In the genomic region with DNA sequence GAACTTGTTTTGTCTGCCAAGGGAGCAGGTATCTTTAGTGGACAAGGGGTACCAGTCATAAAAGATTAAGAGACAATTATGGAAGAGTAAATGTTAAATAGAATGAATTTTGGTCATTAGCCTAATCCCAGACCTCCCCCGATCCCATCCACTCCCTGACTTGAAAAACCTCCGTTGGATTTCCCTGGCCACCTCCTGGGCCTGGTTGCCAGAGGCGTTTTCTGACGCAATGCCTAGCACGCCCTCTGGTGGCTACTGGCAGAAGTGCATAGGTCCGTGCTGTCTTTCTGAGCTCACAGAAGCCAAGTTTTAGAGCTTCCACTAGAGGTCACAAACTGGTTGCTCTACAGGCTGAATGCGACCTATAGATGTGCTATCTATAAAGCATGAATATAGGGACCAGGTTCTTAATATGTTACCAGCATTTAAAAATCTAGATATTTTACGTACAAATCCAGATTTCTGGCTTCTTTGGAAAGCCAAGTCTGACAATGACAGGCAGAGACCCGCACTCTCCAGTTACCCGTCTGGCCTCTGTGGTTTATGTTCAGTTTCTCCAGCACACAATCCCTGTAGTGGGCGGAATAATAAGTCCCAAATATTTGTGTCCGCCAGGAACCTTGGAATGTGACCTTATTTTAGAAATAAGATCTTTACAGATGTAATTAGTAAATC, we compare ENCODE assay signal across 8 cellular contexts. TPM values are rescaled to one million over a fixed set of nuclear protein-coding genes. Genes with fewer than 3 reads are reported as not detected.
DNase-seq lines count a peak whose midpoint lies in the region; ATAC-seq and TF ChIP-seq lines count a peak whose summit lies in the region.

No MANE protein-coding gene starts in this region.

- H3K4me1 ChIP-seq in HCT116 (ENCODE audit: control insufficient read depth in 1 of 2, insufficient read depth in 2 of 2, low read length in 2 of 2) (peaks cover 0 to 4% of the 10 kb centered on the region in 2 experiments; a peak in 1 of 4 replicates), adipocyte (ENCODE audit: control insufficient read depth, insufficient read depth, low read length) (peaks cover 12% of the 10 kb centered on the region), heart left ventricle (peaks cover 0 to 17% (median 0%) of the 10 kb centered on the region in 12 donors), psoas muscle (no peaks in the 10 kb centered on the region), vagina (peaks cover 5% of the 10 kb centered on the region)

- no peaks in the 10 kb centered on the region for H3K79me2 ChIP-seq in HCT116 (ENCODE audit: insufficient read depth, low read length)

- H3K36me3 ChIP-seq in HCT116 (ENCODE audit: control insufficient read depth in 1 of 2, insufficient read depth in 2 of 2, low read length in 2 of 2) (no peaks in the 10 kb centered on the region), adipocyte (ENCODE audit: control insufficient read depth, insufficient read depth, low read length, severe bottlenecking) (no peaks in the 10 kb centered on the region), heart left ventricle (no peaks in the 10 kb centered on the region), psoas muscle (ENCODE audit: insufficient read depth in 1 of 2, low read depth in 1 of 2) (no peaks in the 10 kb centered on the region), vagina (no peaks in the 10 kb centered on the region)

- no peaks in the 10 kb centered on the region for H3K9me2 ChIP-seq in HCT116 (ENCODE audit: insufficient read depth)

- peak overlapping the region; percentile 27; the same call in 1 of the 2 replicates for H3K4me2 ChIP-seq in HCT116 (ENCODE audit: low read length)

- RAD21 ChIA-PET in HCT116 (lab: Charles Lee; ENCODE audit: low non-redundant PET in 1 of 2, low total read pairs in 2 of 2, uncharacterized antibody in 2 of 2, unreplicated experiment in 2 of 2), result interaction anchor here (0.6 to 1.6 kb wide), 11 partner anchors 74 to 288 kb away, joined by 3 to 10 read pairs (median 4); no protein-coding TSS in a partner anchor

- peaks cover 0 to 6% of the 10 kb centered on the region in 2 experiments; a peak in 1 of 4 replicates for H3K9me3 ChIP-seq in HCT116 (ENCODE audit: control insufficient read depth in 1 of 2, insufficient read depth in 1 of 2, low read depth in 1 of 2, low read length in 2 of 2)
- H3K9me3 ChIP-seq in adipocyte (ENCODE audit: control insufficient read depth, low read length), result peaks cover 6% of the 10 kb centered on the region
- peaks cover 0 to 10% (median 0%) of the 10 kb centered on the region in 12 donors for H3K9me3 ChIP-seq in heart left ventricle
- no peaks in the 10 kb centered on the region for H3K9me3 ChIP-seq in psoas muscle
- H3K9me3 ChIP-seq in vagina, result no peaks in the 10 kb centered on the region

- H3K27me3 ChIP-seq in HCT116 (ENCODE audit: insufficient read depth, low read length) (no peaks in the 10 kb centered on the region), adipocyte (replicated peaks; ENCODE audit: control insufficient read depth, insufficient read depth, low read length) (no peaks in the 10 kb centered on the region), heart left ventricle (no peaks in the 10 kb centered on the region), psoas muscle (ENCODE audit: insufficient read depth in 3 of 3, low read length in 2 of 3) (no peaks in the 10 kb centered on the region), vagina (no peaks in the 10 kb centered on the region)

- H3K27ac ChIP-seq in HCT116 (ENCODE audit: low read depth, low read length), result no peak overlapping the region
- H3K27ac ChIP-seq in heart left ventricle, result peak overlapping the region in 1 of 12 donors; percentile 11
- H3K27ac ChIP-seq in psoas muscle, result no peak overlapping the region
- H3K27ac ChIP-seq in vagina, result no peak overlapping the region

- no TSS peak for BruUV-seq in HCT116 (replicated peaks; lab: Mats Ljungman, UMichigan)

- CTCF ChIA-PET in HCT116 (lab: Charles Lee), result interaction anchor here (0.5 to 3.3 kb wide), 45 partner anchors 9 to 734 kb away, joined by 3 to 51 read pairs (median 5); a partner anchor contains a TSS

- H2AFZ ChIP-seq in HCT116 (ENCODE audit: low read depth, low read length, poor library complexity, severe bottlenecking), result peak overlapping the region; percentile 81

- TF ChIP-seq RAD21 in HCT116 (IDR thresholded peaks at IDR 0.05; ENCODE audit: low read depth), result peak; percentile 100

- DNase-seq in D341Med (ENCODE audit: low spot score), result peak; percentile 82
- DNase-seq in HCT116 (ENCODE audit: low read depth, low spot score), result peak; percentile 91
- peak; percentile 54 to 58 for DNase-seq in NCI-H187 (lab: John Stamatoyannopoulos, UW)
- DNase-seq in T-helper 1 cell, result peak; percentile 67 to 90 (median 81)
- DNase-seq in adipocyte (ENCODE audit: low read depth), result peak; percentile 96
- peak; percentile 89 to 93 (median 92) for DNase-seq in heart left ventricle
- DNase-seq in psoas muscle, result peak; percentile 90 to 95
- peak in 1 of 2 donors; percentile 94 for DNase-seq in vagina (ENCODE audit: extremely low spot score in 2 of 2)

- no peaks in the 10 kb centered on the region for H4K20me1 ChIP-seq in HCT116 (ENCODE audit: insufficient read depth)

- 27 to 29% (median 28%) methylated on average over 12 of the region's 12 CpGs for WGBS in heart left ventricle, 4 donors
- 28 to 30% (median 30%) methylated on average over 12 of the region's 12 CpGs for WGBS in psoas muscle, 3 donors

- TF ChIP-seq CTCF in HCT116 (IDR thresholded peaks at IDR 0.05 in 2 of 3, conservative IDR thresholded peaks at IDR 0.05 in 1 of 3; ENCODE audit: borderline replicate concordance in 1 of 3, insufficient read depth in 1 of 3, low read depth in 2 of 3, low read length in 2 of 3) (peak; percentile 100), heart left ventricle (IDR thresholded peaks at IDR 0.05) (peak; percentile 99 to 100 (median 99)), psoas muscle (IDR thresholded peaks at IDR 0.05) (peak; percentile 100), vagina (IDR thresholded peaks at IDR 0.05) (peak; percentile 96 to 100 (median 100))

- H3K9ac ChIP-seq in HCT116 (ENCODE audit: low read length) (no peak overlapping the region), adipocyte (ENCODE audit: low read length) (no peak overlapping the region)

- intact Hi-C loops in HCT116 (cut with micrococcal nuclease), result loop anchor here (1.0 to 5.0 kb wide), 6 partner anchors 89 to 736 kb away; no protein-coding TSS in a partner anchor
- intact Hi-C loops in heart left ventricle (cut with DNase I), result loop anchor here in 8 of 10 donors (1.0 to 10.0 kb wide), 13 partner anchors 90 to 734 kb away; a partner anchor contains a TSS
- intact Hi-C loops in psoas muscle (cut with DNase I), result loop anchor here (1.0 to 5.0 kb wide), 5 partner anchors 76 to 288 kb away; no protein-coding TSS in a partner anchor
- intact Hi-C loops in vagina (cut with DNase I), result loop anchor here (5.0 kb wide), 2 partner anchors 96 to 289 kb away; no protein-coding TSS in a partner anchor

- TF ChIP-seq POLR2A in HCT116 (IDR thresholded peaks at IDR 0.05; ENCODE audit: borderline replicate concordance, extremely low read depth, insufficient read depth, insufficient read length) (no peak), heart left ventricle (IDR thresholded peaks at IDR 0.05) (no peak), vagina (IDR thresholded peaks at IDR 0.05) (no peak)

- ATAC-seq in HCT116 (peak; percentile 91), heart left ventricle (peak; percentile 34 to 83 (median 78)), psoas muscle (peak; percentile 90 to 95 (median 93))

- H3K4me3 ChIP-seq in HCT116 (replicated peaks in 1 of 2; ENCODE audit: low read depth in 1 of 2, low read length in 2 of 2) (no peak overlapping the region), adipocyte (ENCODE audit: low read length) (no peak overlapping the region), heart left ventricle (no peak overlapping the region), psoas muscle (no peak overlapping the region), vagina (no peak overlapping the region)

- POLR2A ChIA-PET in HCT116 (lab: Charles Lee), result interaction anchor here (0.6 to 1.0 kb wide), 5 partner anchors 18 to 226 kb away, joined by 3 to 4 read pairs (median 3); no protein-coding TSS in a partner anchor

TF ChIP-seq in HCT116, 20 proteins besides CTCF, POLR2A, EP300 and RAD21:
- TF ChIP-seq CBX3 (IDR thresholded peaks at IDR 0.05; ENCODE audit: low read depth) (0 out of 2 replicates have a peak, but pooled peaks have one; percentile 26), CEBPB (IDR thresholded peaks at IDR 0.05; ENCODE audit: low read depth) (peak; percentile 75), YY1 (IDR thresholded peaks at IDR 0.05; ENCODE audit: extremely low read depth, insufficient replicate concordance, low read depth, low read length) (peak; percentile 67), FOSL1 (IDR thresholded peaks at IDR 0.05; ENCODE audit: low read depth) (no peak)
- TF ChIP-seq, protein P1, sequence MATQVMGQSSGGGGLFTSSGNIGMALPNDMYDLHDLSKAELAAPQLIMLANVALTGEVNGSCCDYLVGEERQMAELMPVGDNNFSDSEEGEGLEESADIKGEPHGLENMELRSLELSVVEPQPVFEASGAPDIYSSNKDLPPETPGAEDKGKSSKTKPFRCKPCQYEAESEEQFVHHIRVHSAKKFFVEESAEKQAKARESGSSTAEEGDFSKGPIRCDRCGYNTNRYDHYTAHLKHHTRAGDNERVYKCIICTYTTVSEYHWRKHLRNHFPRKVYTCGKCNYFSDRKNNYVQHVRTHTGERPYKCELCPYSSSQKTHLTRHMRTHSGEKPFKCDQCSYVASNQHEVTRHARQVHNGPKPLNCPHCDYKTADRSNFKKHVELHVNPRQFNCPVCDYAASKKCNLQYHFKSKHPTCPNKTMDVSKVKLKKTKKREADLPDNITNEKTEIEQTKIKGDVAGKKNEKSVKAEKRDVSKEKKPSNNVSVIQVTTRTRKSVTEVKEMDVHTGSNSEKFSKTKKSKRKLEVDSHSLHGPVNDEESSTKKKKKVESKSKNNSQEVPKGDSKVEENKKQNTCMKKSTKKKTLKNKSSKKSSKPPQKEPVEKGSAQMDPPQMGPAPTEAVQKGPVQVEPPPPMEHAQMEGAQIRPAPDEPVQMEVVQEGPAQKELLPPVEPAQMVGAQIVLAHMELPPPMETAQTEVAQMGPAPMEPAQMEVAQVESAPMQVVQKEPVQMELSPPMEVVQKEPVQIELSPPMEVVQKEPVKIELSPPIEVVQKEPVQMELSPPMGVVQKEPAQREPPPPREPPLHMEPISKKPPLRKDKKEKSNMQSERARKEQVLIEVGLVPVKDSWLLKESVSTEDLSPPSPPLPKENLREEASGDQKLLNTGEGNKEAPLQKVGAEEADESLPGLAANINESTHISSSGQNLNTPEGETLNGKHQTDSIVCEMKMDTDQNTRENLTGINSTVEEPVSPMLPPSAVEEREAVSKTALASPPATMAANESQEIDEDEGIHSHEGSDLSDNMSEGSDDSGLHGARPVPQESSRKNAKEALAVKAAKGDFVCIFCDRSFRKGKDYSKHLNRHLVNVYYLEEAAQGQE (IDR thresholded peaks at IDR 0.05; ENCODE audit: low read depth), result no peak

RNA-seq across cellular contexts. Expression of a gene that starts 39.8 kb away (rescaled TPM):
- 1.1 TPM for total RNA-seq in HCT116 (2021; ENCODE audit: unreplicated experiment)
- polyA plus RNA-seq in HCT116 (2012), result 0.25 and 0.57 TPM in 2 replicates
- 10 to 100 TPM in 3 of 9 donors, 1 to 10 TPM in 6; 4.4 to 15.1 (median 6.9) TPM for total RNA-seq in heart left ventricle
- polyA plus RNA-seq in heart left ventricle, result 10 to 100 TPM; 11.2 to 16.6 TPM
- total RNA-seq in psoas muscle, result 1 to 10 TPM; 1.8 to 5.3 (median 3.7) TPM
- polyA plus RNA-seq in psoas muscle, result 1 to 10 TPM; 2.3 to 4.3 (median 3.3) TPM
- total RNA-seq in vagina, result 46.9 TPM
